Comparison of ENCODE assay signal across 20 cellular contexts in genomic region chr22:29722151-29722550, GRCh38. TPM values are rescaled to one million over a fixed set of nuclear protein-coding genes. Genes with fewer than 3 reads are reported as not detected.
A peak's percentile ranks its signal among the peaks of the same experiment; 100 is the strongest.
DNase-seq lines count a peak whose midpoint lies in the region; ATAC-seq, FAIRE-seq and TF ChIP-seq lines count a peak whose summit lies in the region.
"Had no signal": no experiment of that assay in that cellular context is flagged by ENCODE, and none has a peak within 500 bp of the region (broad histone marks: within the 10 kb centered on the region; RNA-seq: fewer than 3 reads in every experiment).

No MANE protein-coding gene starts in this region.

- WGBS in adrenal gland, 4 donors = 28 to 47% methylated on average over 7 of the region's 7 CpGs; no CpG with 5 or more reads in 2 of the 4 donors

- H3K36me3 ChIP-seq in adrenal gland (replicated peaks in 1 of 2) (no peaks in the 10 kb centered on the region), brain microvascular endothelial cell (replicated peaks) (no peaks in the 10 kb centered on the region)

- in situ Hi-C loops in brain microvascular endothelial cell (cut with HindIII; ENCODE audit: low pct_ligation_motif_present, low sequenced_read_pairs) = no loop called here

- H3K27ac ChIP-seq in adrenal gland (peak overlapping the region in 1 of 5 donors; percentile 52), brain microvascular endothelial cell (no peak overlapping the region)

- TF ChIP-seq CTCF in adrenal gland (IDR thresholded peaks at IDR 0.05) (no peak), brain microvascular endothelial cell (IDR thresholded peaks at IDR 0.05; ENCODE audit: low read depth, low read length, missing control alignments) (no peak)

- peaks cover 22% of the 10 kb centered on the region for H3K27me3 ChIP-seq in adrenal gland
- peaks cover 19% of the 10 kb centered on the region for H3K27me3 ChIP-seq in brain microvascular endothelial cell (replicated peaks)

- H3K4me3 ChIP-seq in adrenal gland = no peak overlapping the region
- H3K4me3 ChIP-seq in brain microvascular endothelial cell (ENCODE audit: low read depth, low read length) = no peak overlapping the region

- H3K4me1 ChIP-seq in adrenal gland (replicated peaks in 1 of 2) = peaks cover 7 to 10% of the 10 kb centered on the region in 2 donors

- no peak for TF ChIP-seq POLR2A in adrenal gland (IDR thresholded peaks at IDR 0.05)

- intact Hi-C loops in adrenal gland (cut with DNase I) = no loop called here

- H3K9me3 ChIP-seq in adrenal gland (replicated peaks in 1 of 3) = no peaks in the 10 kb centered on the region

- peak; percentile 30 for DNase-seq in EL
- peak; percentile 74 for DNase-seq in M059J (ENCODE audit: low read depth)
- peak in 6 of 7 donors; percentile 62 to 77 (median 68) for DNase-seq in adrenal gland
- peak; percentile 84 for DNase-seq in urothelium cell line (ENCODE audit: low spot score)
- DNase-seq in activated CD4-positive, alpha-beta T cell treated with anti-CD3 and anti-CD28 coated beads, Interleukin-2, amount 50 U/mL, for 1 hour = no peak
- DNase-seq in brain microvascular endothelial cell = no peak
- DNase-seq: CD4-positive, alpha-beta T cell; GF-D8; H9; NCI-H1048; NCI-H1436 treated with DMSO at 0.1 percent for 48 hours; NCI-H2081; NCI-H774 had no signal

- no peak for ATAC-seq in GM19463 (IDR thresholded peaks at IDR 0.05; ENCODE audit: unreplicated experiment)

- peak; percentile 66 for FAIRE-seq in urothelium cell line (lab: Jason Lieb, UNC)
- FAIRE-seq: GM12892, HTR-8/SVneo had no signal

RNA-seq across cellular contexts. Expression of gene CABP7, which starts 2.3 kb away (rescaled TPM):
- total RNA-seq in M059J (2014; rRNA removed; shearing (Covaris generic)) = 0.52 and 1.7 TPM in 2 replicates
- 10 to 100 TPM in 4 of 8 donors, 1 to 10 TPM in 3, under 1 TPM in 1; 0.77 to 15.1 (median 8.4) TPM for total RNA-seq in adrenal gland
- 1 to 10 TPM; 2.7 to 7.4 (median 5.0) TPM for polyA plus RNA-seq in adrenal gland
- total RNA-seq: B cell, LHCN-M2, NCI-H460, SK-MEL-5 had no signal

RNA-seq across cellular contexts. Expression of gene ZMAT5, which starts 44.7 kb away (rescaled TPM):
- total RNA-seq in M059J (2014; rRNA removed; shearing (Covaris generic)) = 19.4 and 27.5 TPM in 2 replicates
- 10 to 100 TPM; 16.3 to 52.1 (median 33.6) TPM for total RNA-seq in adrenal gland
- 10 to 100 TPM; 13.1 to 97.8 (median 75.7) TPM for polyA plus RNA-seq in adrenal gland

RNA-seq across cellular contexts. Expression of gene UQCR10, which starts 45.0 kb away (rescaled TPM):
- 126 and 140 TPM in 2 replicates for total RNA-seq in M059J (2014; rRNA removed; shearing (Covaris generic))
- total RNA-seq in adrenal gland = 100 to 1,000 TPM in 7 of 8 donors, 10 to 100 TPM in 1; 51.3 to 204 (median 164) TPM
- polyA plus RNA-seq in adrenal gland = 100 to 1,000 TPM; 217 to 489 (median 301) TPM

Comparison
In these comparisons a context has a peak if more than half of its experiments do, and no peak if none do; other contexts are left out.
1. DNase-seq: peak in EL (single experiment), M059J (single experiment), adrenal gland (6 of 7) and urothelium cell line (single experiment); none in activated CD4-positive, alpha-beta T cell treated with anti-CD3 and anti-CD28 coated beads, Interleukin-2, amount 50 U/mL, for 1 hour (single experiment) and brain microvascular endothelial cell (single experiment).